8 cellular contexts compared by ENCODE assay signal in the genomic region with DNA sequence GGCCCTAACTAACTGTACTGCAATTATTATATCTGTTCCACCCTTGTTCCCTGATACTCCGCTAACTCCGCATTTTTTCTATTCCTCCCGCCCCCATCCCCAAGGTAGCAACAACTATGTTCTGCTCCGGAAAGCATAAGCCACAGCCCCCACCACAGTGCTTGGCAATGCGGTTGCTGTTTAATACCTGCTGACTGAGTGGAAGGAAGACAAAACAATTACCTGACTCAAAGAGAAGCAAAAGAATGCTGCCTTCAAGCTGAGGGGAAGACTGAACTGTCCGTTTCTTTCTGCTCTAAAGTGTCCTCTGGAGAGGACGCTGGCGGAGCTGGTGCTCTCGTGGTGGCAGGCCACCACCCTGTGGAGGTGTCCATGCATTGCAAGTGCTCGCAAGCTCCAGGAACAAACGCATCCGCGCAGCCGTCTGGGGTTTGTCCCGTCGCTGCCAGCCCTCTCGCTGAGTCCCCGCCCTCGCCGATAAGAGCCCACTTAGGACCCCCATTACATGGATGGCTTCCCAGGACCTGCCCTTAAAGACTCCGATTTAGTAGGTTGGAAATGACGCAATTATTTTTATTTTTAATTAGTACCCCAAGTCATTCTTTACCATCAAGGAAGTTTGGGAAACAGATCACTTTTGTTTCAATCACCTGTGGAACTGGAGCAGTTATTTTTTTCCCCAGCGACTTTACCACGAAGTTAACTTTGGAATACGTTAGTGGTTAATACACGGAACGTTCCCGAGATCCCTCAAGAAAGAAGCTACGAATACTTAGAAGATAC. TPM values are rescaled to one million over a fixed set of nuclear protein-coding genes. Genes with fewer than 3 reads are reported as not detected.
DNase-seq lines count a peak whose midpoint lies in the region; ATAC-seq and TF ChIP-seq lines count a peak whose summit lies in the region.

No MANE protein-coding gene starts in this region.

- ATAC-seq in GM18907 (IDR thresholded peaks at IDR 0.05; ENCODE audit: unreplicated experiment) (peak; percentile 52), HG03196 (IDR thresholded peaks at IDR 0.05; ENCODE audit: unreplicated experiment) (peak; percentile 38), left lung (peak; percentile 83)
- ATAC-seq in activated CD4-positive, alpha-beta T cell treated with anti-CD3 and anti-CD28 coated beads for 36 hours, result peak; percentile 55

- TF ChIP-seq CTCF in AG10803 (conservative IDR thresholded peaks at IDR 0.05; ENCODE audit: low read length) (peak; percentile 93), colonic mucosa (IDR thresholded peaks at IDR 0.05) (peak; percentile 92), left lung (IDR thresholded peaks at IDR 0.05) (peak; percentile 89 to 95)

- H3K9me3 Mint-ChIP-seq in activated CD4-positive, alpha-beta T cell treated with anti-CD3 and anti-CD28 coated beads for 36 hours (ENCODE audit: low read depth), result peaks cover 8% of the 10 kb centered on the region

- H3K9ac ChIP-seq in colonic mucosa (ENCODE audit: low read depth in 2 of 2, low read length in 2 of 2), result peak overlapping the region; percentile 69 to 99

- H3K4me1 ChIP-seq in colonic mucosa (no peaks in the 10 kb centered on the region), left lung (peaks cover 20 to 46% of the 10 kb centered on the region in 2 donors)

- CTCF ChIA-PET in activated CD4-positive, alpha-beta T cell treated with anti-CD3 and anti-CD28 coated beads for 36 hours (lab: Charles Lee), result interaction anchor here (0.7 to 3.9 kb wide), 54 partner anchors 11 to 640 kb away, joined by 3 to 27 read pairs (median 4); partner anchors contain the start of genes EMILIN2, MYL12B and MYOM1

- no peaks in the 10 kb centered on the region for H3K27me3 ChIP-seq in colonic mucosa
- H3K27me3 ChIP-seq in left lung, result no peaks in the 10 kb centered on the region

- peak; percentile 86 for DNase-seq in AG10803 (ENCODE audit: low read depth)
- peak; percentile 55 for DNase-seq in NCI-H446 treated with DMSO at 0.1 percent for 48 hours (lab: John Stamatoyannopoulos, UW)
- DNase-seq in activated CD4-positive, alpha-beta T cell treated with anti-CD3 and anti-CD28 coated beads for 36 hours, result peak; percentile 92
- DNase-seq in colonic mucosa, result peak; percentile 90
- peak; percentile 93 to 97 for DNase-seq in left lung
- peak; percentile 63 for DNase-seq in stimulated activated CD4-positive, alpha-beta T cell treated with anti-CD3 and anti-CD28 coated beads, Interleukin-2, amount 100 ng/mL, for 4 hours (ENCODE audit: low read depth)

- H3K36me3 Mint-ChIP-seq in activated CD4-positive, alpha-beta T cell treated with anti-CD3 and anti-CD28 coated beads for 36 hours (ENCODE audit: low read depth), result peaks cover 31% of the 10 kb centered on the region

- POLR2A ChIA-PET in activated CD4-positive, alpha-beta T cell treated with anti-CD3 and anti-CD28 coated beads for 36 hours (lab: Charles Lee), result interaction anchor here (0.5 to 1.5 kb wide), 3 partner anchors 15 to 539 kb away, joined by 3 read pairs; partner anchors contain the start of gene MYL12B

- no peaks in the 10 kb centered on the region for H3K9me3 ChIP-seq in colonic mucosa
- peaks cover 0 to 9% of the 10 kb centered on the region in 2 donors for H3K9me3 ChIP-seq in left lung

- intact Hi-C loops in activated CD4-positive, alpha-beta T cell treated with anti-CD3 and anti-CD28 coated beads for 36 hours (cut with DNase I, micrococcal nuclease), result loop anchor here (1.0 to 5.0 kb wide), 14 partner anchors 15 to 604 kb away; partner anchors contain the start of genes EMILIN2 (in 1 of the 2), SMCHD1 (in 1 of the 2) and TGIF1 (in 1 of the 2)
- intact Hi-C loops in colonic mucosa (cut with DNase I) (loop anchor here (5.0 to 10.0 kb wide), 3 partner anchors 94 to 314 kb away; partner anchors contain the start of gene LPIN2), left lung (cut with DNase I) (loop anchor here in 1 of 2 donors (5.0 to 10.0 kb wide), 2 partner anchors 101 to 314 kb away; no protein-coding TSS in a partner anchor)

- peak overlapping the region; percentile 76 for H3K4me3 Mint-ChIP-seq in activated CD4-positive, alpha-beta T cell treated with anti-CD3 and anti-CD28 coated beads for 36 hours

- H3K27me3 Mint-ChIP-seq in activated CD4-positive, alpha-beta T cell treated with anti-CD3 and anti-CD28 coated beads for 36 hours, result no peaks in the 10 kb centered on the region

- H3K4me3 ChIP-seq in AG10803 (ENCODE audit: low read length), result peak overlapping the region; percentile 93
- H3K4me3 ChIP-seq in colonic mucosa, result peak overlapping the region; percentile 93
- H3K4me3 ChIP-seq in left lung, result peak overlapping the region; percentile 90 to 93

- H3K27ac ChIP-seq in colonic mucosa (peak overlapping the region; percentile 99), left lung (peak overlapping the region; percentile 99 to 100)

- H3K36me3 ChIP-seq in colonic mucosa (no peaks in the 10 kb centered on the region), left lung (peaks cover 0 to 10% of the 10 kb centered on the region in 2 donors)

- H3K27ac Mint-ChIP-seq in activated CD4-positive, alpha-beta T cell treated with anti-CD3 and anti-CD28 coated beads for 36 hours, result peak overlapping the region; percentile 97

- H3K4me1 Mint-ChIP-seq in activated CD4-positive, alpha-beta T cell treated with anti-CD3 and anti-CD28 coated beads for 36 hours, result peaks cover 26% of the 10 kb centered on the region

RNA-seq across cellular contexts. Expression of gene MYL12A, which starts 1.6 kb away (rescaled TPM):
- total RNA-seq in activated CD4-positive, alpha-beta T cell treated with anti-CD3 and anti-CD28 coated beads for 36 hours, result 100 to 1,000 TPM; 451 to 485 TPM
- total RNA-seq in colonic mucosa (100 to 1,000 TPM; 338 to 537 TPM), left lung (100 to 1,000 TPM; 532 to 556 TPM)

RNA-seq across cellular contexts. Expression of gene MYL12B, which starts 15.9 kb away (rescaled TPM):
- total RNA-seq in activated CD4-positive, alpha-beta T cell treated with anti-CD3 and anti-CD28 coated beads for 36 hours, result 100 to 1,000 TPM; 282 to 301 TPM
- 100 to 1,000 TPM; 415 to 575 TPM for total RNA-seq in colonic mucosa
- total RNA-seq in left lung, result 100 to 1,000 TPM; 377 to 467 TPM

RNA-seq across cellular contexts. Expression of gene MYOM1, which starts 26.3 kb away (rescaled TPM):
- total RNA-seq in activated CD4-positive, alpha-beta T cell treated with anti-CD3 and anti-CD28 coated beads for 36 hours, result under 1 TPM; 0.89 to 0.95 TPM
- total RNA-seq in colonic mucosa (1 to 10 TPM; 2.8 to 7.9 TPM), left lung (1 to 10 TPM; 1.5 to 1.7 TPM)

Comparison
In these comparisons a context has a peak if more than half of its experiments do, and no peak if none do; other contexts are left out.
1. Peak in every context shown above with its lines: DNase-seq, ATAC-seq, H3K4me3 ChIP-seq and H3K27ac ChIP-seq.